In the genomic region with DNA sequence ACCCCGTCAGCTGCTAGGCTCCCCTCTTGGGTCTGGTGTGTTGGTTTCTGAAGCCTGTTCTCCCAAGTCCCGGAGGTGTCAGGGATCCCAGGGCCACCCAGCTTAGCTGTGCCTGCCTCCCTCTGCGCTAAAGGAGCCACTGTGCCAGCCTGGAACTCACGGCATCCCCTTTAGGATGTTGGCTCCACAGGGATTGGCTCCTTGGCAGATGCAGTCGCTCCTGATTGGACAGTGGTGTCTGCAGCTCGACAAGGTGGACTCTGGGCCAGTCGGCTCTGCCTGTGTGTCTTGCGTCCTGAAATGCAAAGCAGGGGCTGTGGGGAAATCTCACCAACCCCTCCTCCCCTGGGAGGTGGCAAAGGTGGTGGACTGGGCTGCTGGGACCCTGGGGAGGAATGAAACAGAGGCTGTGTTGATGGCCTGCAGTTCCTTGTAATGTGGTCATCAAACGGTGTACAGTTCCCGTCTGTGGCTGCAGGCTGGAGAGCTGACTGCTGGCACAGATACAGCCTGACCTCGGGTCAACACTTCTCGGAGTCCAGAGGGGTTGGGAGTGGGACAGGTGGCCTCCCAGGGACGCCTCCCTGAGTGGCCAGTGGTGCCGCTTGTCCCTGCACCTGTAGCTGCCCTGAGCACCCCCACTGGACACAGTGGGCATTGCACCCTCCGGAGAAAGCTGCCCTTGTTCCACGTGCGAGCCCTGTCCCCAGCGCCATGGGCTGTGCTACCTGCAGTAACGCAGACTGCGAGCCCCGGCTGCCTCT, we compare ENCODE assay signal across 1 cellular context.
TF ChIP-seq lines count a peak whose summit lies in the region.

No MANE protein-coding gene starts in this region.

TF ChIP-seq in K562, 482 proteins besides CTCF, POLR2A, EP300 and RAD21 (continued from another document):
- TF ChIP-seq CTCFL (IDR thresholded peaks at IDR 0.05; ENCODE audit: borderline replicate concordance, insufficient read depth, low read depth, low read length, poor library complexity, severe bottlenecking) (peak; percentile 38), CBX8 (IDR thresholded peaks at IDR 0.05; ENCODE audit: borderline replicate concordance, extremely low read depth, low read depth, low read length, poor library complexity, severe bottlenecking) (no peak), ZNF778 (CRISPR knock-in tag; IDR thresholded peaks at IDR 0.05) (no peak), ZNF212 (CRISPR knock-in tag; IDR thresholded peaks at IDR 0.05) (no peak), BCOR (IDR thresholded peaks at IDR 0.05) (no peak), MAX (CRISPR knock-in tag; IDR thresholded peaks at IDR 0.05) (peak; percentile 84), MECOM (CRISPR knock-in tag; IDR thresholded peaks at IDR 0.05) (no peak), HCFC1 (IDR thresholded peaks at IDR 0.05; ENCODE audit: low read depth, low read length) (no peak), RB1 (IDR thresholded peaks at IDR 0.05; ENCODE audit: low read depth) (peak; percentile 64), ARHGAP35 (IDR thresholded peaks at IDR 0.05; ENCODE audit: partially characterized antibody) (no peak), RBM25 (IDR thresholded peaks at IDR 0.05; ENCODE audit: low read depth, low read length, severe bottlenecking) (no peak), ZNF408 (CRISPR knock-in tag; IDR thresholded peaks at IDR 0.05; ENCODE audit: low read depth) (no peak), RBFOX2 (IDR thresholded peaks at IDR 0.05; ENCODE audit: low read depth, low read length) (no peak), MAFG (tag; conservative IDR thresholded peaks at IDR 0.05) (no peak), LARP7 (IDR thresholded peaks at IDR 0.05) (no peak), ZNF354B (CRISPR knock-in tag; IDR thresholded peaks at IDR 0.05) (no peak), SPI1 (IDR thresholded peaks at IDR 0.05; ENCODE audit: borderline replicate concordance, low read depth, low read length) (no peak), ZBTB17 (CRISPR knock-in tag; IDR thresholded peaks at IDR 0.05) (no peak), SMAD2 (IDR thresholded peaks at IDR 0.05; ENCODE audit: low read depth, low read length) (no peak), FOXK1 (CRISPR knock-in tag; IDR thresholded peaks at IDR 0.05; ENCODE audit: borderline replicate concordance) (no peak), POLR2G (IDR thresholded peaks at IDR 0.05; ENCODE audit: low read depth, low read length) (no peak), KDM1A (IDR thresholded peaks at IDR 0.05) (no peak), ZNF121 (CRISPR knock-in tag; conservative IDR thresholded peaks at IDR 0.05) (no peak), ZNF436 (CRISPR knock-in tag; IDR thresholded peaks at IDR 0.05) (no peak), ZC3H4 (CRISPR knock-in tag; IDR thresholded peaks at IDR 0.05; ENCODE audit: borderline replicate concordance) (no peak), TAF1 (IDR thresholded peaks at IDR 0.05; ENCODE audit: control insufficient read depth, extremely low read depth, insufficient read depth, low read length, severe bottlenecking) (no peak)
- TF ChIP-seq, protein P1, sequence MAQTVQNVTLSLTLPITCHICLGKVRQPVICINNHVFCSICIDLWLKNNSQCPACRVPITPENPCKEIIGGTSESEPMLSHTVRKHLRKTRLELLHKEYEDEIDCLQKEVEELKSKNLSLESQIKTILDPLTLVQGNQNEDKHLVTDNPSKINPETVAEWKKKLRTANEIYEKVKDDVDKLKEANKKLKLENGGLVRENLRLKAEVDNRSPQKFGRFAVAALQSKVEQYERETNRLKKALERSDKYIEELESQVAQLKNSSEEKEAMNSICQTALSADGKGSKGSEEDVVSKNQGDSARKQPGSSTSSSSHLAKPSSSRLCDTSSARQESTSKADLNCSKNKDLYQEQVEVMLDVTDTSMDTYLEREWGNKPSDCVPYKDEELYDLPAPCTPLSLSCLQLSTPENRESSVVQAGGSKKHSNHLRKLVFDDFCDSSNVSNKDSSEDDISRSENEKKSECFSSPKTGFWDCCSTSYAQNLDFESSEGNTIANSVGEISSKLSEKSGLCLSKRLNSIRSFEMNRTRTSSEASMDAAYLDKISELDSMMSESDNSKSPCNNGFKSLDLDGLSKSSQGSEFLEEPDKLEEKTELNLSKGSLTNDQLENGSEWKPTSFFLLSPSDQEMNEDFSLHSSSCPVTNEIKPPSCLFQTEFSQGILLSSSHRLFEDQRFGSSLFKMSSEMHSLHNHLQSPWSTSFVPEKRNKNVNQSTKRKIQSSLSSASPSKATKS (CRISPR knock-in tag; IDR thresholded peaks at IDR 0.05), result no peak
- TF ChIP-seq, protein P2, sequence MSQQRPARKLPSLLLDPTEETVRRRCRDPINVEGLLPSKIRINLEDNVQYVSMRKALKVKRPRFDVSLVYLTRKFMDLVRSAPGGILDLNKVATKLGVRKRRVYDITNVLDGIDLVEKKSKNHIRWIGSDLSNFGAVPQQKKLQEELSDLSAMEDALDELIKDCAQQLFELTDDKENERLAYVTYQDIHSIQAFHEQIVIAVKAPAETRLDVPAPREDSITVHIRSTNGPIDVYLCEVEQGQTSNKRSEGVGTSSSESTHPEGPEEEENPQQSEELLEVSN (IDR thresholded peaks at IDR 0.05; ENCODE audit: borderline replicate concordance in 1 of 2, extremely low read depth in 1 of 2, insufficient read depth in 1 of 2, insufficient read length in 1 of 2, low read depth in 1 of 2, low read length in 1 of 2, poor library complexity in 1 of 2, severe bottlenecking in 1 of 2), result peak; percentile 29 to 62
- TF ChIP-seq, protein P3, sequence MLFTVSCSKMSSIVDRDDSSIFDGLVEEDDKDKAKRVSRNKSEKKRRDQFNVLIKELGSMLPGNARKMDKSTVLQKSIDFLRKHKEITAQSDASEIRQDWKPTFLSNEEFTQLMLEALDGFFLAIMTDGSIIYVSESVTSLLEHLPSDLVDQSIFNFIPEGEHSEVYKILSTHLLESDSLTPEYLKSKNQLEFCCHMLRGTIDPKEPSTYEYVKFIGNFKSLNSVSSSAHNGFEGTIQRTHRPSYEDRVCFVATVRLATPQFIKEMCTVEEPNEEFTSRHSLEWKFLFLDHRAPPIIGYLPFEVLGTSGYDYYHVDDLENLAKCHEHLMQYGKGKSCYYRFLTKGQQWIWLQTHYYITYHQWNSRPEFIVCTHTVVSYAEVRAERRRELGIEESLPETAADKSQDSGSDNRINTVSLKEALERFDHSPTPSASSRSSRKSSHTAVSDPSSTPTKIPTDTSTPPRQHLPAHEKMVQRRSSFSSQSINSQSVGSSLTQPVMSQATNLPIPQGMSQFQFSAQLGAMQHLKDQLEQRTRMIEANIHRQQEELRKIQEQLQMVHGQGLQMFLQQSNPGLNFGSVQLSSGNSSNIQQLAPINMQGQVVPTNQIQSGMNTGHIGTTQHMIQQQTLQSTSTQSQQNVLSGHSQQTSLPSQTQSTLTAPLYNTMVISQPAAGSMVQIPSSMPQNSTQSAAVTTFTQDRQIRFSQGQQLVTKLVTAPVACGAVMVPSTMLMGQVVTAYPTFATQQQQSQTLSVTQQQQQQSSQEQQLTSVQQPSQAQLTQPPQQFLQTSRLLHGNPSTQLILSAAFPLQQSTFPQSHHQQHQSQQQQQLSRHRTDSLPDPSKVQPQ (CRISPR knock-in tag; IDR thresholded peaks at IDR 0.05; ENCODE audit: borderline replicate concordance), result no peak
- TF ChIP-seq, protein P4, sequence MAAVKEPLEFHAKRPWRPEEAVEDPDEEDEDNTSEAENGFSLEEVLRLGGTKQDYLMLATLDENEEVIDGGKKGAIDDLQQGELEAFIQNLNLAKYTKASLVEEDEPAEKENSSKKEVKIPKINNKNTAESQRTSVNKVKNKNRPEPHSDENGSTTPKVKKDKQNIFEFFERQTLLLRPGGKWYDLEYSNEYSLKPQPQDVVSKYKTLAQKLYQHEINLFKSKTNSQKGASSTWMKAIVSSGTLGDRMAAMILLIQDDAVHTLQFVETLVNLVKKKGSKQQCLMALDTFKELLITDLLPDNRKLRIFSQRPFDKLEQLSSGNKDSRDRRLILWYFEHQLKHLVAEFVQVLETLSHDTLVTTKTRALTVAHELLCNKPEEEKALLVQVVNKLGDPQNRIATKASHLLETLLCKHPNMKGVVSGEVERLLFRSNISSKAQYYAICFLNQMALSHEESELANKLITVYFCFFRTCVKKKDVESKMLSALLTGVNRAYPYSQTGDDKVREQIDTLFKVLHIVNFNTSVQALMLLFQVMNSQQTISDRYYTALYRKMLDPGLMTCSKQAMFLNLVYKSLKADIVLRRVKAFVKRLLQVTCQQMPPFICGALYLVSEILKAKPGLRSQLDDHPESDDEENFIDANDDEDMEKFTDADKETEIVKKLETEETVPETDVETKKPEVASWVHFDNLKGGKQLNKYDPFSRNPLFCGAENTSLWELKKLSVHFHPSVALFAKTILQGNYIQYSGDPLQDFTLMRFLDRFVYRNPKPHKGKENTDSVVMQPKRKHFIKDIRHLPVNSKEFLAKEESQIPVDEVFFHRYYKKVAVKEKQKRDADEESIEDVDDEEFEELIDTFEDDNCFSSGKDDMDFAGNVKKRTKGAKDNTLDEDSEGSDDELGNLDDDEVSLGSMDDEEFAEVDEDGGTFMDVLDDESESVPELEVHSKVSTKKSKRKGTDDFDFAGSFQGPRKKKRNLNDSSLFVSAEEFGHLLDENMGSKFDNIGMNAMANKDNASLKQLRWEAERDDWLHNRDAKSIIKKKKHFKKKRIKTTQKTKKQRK (IDR thresholded peaks at IDR 0.05; ENCODE audit: borderline replicate concordance, low read depth, low read length), result no peak
- TF ChIP-seq, protein P5, sequence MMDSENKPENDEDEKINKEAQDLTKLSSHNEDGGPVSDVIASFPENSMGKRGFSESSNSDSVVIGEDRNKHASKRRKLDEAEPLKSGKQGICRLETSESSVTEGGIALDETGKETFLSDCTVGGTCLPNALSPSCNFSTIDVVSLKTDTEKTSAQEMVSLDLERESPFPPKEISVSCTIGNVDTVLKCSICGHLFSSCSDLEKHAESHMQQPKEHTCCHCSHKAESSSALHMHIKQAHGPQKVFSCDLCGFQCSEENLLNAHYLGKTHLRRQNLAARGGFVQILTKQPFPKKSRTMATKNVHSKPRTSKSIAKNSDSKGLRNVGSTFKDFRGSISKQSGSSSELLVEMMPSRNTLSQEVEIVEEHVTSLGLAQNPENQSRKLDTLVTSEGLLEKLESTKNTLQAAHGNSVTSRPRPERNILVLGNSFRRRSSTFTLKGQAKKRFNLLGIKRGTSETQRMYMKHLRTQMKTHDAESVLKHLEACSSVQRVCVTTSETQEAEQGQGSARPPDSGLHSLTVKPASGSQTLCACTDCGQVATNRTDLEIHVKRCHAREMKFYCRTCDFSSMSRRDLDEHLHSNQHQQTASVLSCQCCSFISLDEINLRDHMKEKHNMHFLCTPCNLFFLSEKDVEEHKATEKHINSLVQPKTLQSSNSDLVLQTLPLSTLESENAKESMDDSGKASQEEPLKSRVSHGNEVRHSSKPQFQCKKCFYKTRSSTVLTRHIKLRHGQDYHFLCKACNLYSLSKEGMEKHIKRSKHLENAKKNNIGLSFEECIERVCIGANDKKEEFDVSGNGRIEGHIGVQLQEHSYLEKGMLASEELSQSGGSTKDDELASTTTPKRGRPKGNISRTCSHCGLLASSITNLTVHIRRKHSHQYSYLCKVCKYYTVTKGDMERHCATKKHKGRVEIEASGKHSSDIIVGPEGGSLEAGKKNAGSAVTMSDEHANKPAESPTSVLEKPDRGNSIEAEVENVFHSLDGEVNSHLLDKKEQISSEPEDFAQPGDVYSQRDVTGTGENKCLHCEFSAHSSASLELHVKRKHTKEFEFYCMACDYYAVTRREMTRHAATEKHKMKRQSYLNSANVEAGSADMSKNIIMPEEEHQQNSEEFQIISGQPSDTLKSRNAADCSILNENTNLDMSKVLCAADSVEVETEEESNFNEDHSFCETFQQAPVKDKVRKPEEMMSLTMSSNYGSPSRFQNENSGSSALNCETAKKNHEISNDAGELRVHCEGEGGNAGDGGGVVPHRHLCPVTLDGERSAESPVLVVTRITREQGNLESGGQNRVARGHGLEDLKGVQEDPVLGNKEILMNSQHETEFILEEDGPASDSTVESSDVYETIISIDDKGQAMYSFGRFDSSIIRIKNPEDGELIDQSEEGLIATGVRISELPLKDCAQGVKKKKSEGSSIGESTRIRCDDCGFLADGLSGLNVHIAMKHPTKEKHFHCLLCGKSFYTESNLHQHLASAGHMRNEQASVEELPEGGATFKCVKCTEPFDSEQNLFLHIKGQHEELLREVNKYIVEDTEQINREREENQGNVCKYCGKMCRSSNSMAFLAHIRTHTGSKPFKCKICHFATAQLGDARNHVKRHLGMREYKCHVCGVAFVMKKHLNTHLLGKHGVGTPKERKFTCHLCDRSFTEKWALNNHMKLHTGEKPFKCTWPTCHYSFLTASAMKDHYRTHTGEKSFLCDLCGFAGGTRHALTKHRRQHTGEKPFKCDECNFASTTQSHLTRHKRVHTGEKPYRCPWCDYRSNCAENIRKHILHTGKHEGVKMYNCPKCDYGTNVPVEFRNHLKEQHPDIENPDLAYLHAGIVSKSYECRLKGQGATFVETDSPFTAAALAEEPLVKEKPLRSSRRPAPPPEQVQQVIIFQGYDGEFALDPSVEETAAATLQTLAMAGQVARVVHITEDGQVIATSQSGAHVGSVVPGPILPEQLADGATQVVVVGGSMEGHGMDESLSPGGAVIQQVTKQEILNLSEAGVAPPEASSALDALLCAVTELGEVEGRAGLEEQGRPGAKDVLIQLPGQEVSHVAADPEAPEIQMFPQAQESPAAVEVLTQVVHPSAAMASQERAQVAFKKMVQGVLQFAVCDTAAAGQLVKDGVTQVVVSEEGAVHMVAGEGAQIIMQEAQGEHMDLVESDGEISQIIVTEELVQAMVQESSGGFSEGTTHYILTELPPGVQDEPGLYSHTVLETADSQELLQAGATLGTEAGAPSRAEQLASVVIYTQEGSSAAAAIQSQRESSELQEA (IDR thresholded peaks at IDR 0.05; ENCODE audit: low read depth), result no peak
- TF ChIP-seq, protein P6, sequence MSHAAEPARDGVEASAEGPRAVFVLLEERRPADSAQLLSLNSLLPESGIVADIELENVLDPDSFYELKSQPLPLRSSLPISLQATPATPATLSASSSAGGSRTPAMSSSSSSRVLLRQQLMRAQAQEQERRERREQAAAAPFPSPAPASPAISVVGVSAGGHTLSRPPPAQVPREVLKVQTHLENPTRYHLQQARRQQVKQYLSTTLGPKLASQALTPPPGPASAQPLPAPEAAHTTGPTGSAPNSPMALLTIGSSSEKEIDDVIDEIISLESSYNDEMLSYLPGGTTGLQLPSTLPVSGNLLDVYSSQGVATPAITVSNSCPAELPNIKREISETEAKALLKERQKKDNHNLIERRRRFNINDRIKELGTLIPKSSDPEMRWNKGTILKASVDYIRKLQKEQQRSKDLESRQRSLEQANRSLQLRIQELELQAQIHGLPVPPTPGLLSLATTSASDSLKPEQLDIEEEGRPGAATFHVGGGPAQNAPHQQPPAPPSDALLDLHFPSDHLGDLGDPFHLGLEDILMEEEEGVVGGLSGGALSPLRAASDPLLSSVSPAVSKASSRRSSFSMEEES (CRISPR knock-in tag; IDR thresholded peaks at IDR 0.05), result no peak
